Comparison of ENCODE assay signal across 17 cellular contexts in the genomic region with DNA sequence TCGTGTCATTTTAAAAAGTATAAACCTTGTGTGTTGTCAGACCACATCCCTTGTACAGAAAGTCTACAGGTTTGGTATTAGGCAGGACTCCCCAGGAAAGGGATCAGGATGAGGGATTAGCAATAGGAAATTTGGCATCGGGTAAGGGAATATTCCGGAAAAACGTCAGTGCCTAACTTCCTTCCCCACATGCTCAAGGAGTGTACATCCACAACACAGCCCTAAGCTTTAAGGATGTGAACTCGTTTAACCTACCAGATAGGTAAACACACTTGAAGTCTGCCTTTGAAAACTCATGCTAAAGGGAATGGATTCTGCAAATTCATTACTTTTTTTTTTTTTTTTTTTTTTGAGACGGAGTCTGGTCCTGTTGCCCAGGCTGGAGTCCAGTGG.
DNase-seq lines count a peak whose midpoint lies in the region; ATAC-seq, FAIRE-seq and TF ChIP-seq lines count a peak whose summit lies in the region.
"Had no signal": no experiment of that assay in that cellular context is flagged by ENCODE, and none has a peak within 500 bp of the region (broad histone marks: within the 10 kb centered on the region; RNA-seq: fewer than 3 reads in every experiment).

No MANE protein-coding gene starts in this region.

- ATAC-seq in A549 (peak; percentile 57 to 74), heart left ventricle (peak; percentile 62 to 94 (median 74)), GM21529 (IDR thresholded peaks at IDR 0.05; ENCODE audit: unreplicated experiment) (no peak)

- no peak for FAIRE-seq in A549 (lab: Jason Lieb, UNC)
- FAIRE-seq: GM19239 had no signal

- POLR2A ChIA-PET in A549 (lab: Yijun Ruan, JAX) = interaction anchor here (0.6 to 1.7 kb wide), 8 partner anchors 13 to 195 kb away, joined by 3 to 8 read pairs (median 4); a partner anchor contains a TSS
- POLR2A ChIA-PET in HEK293T (lab: Yijun Ruan, JAX) = interaction anchor here (1.1 kb wide), 2 partner anchors 33 to 397 kb away, joined by 3 to 4 read pairs; no protein-coding TSS in a partner anchor

- TF ChIP-seq CTCF in A549 (IDR thresholded peaks at IDR 0.05) (no peak), heart left ventricle (IDR thresholded peaks at IDR 0.05) (no peak), neural progenitor cell (IDR thresholded peaks at IDR 0.05) (no peak)

- H3K27me3 Mint-ChIP-seq in neural progenitor cell (ENCODE audit: insufficient read depth, low read depth) = peaks cover 12% of the 10 kb centered on the region

- no peaks in the 10 kb centered on the region for H3K79me2 ChIP-seq in neural progenitor cell (ENCODE audit: low read depth)

- TF ChIP-seq POLR2A in A549 (IDR thresholded peaks at IDR 0.05; ENCODE audit: low read length) = no peak
- no peak for TF ChIP-seq POLR2A in heart left ventricle (IDR thresholded peaks at IDR 0.05)

- H3K36me3 ChIP-seq in SJSA1 (no peaks in the 10 kb centered on the region), heart left ventricle (no peaks in the 10 kb centered on the region), neural progenitor cell (no peaks in the 10 kb centered on the region)
- H3K36me3 ChIP-seq: ovary, spleen had no signal

- DNase-seq in A549 (ENCODE audit: low read depth in 1 of 2, low spot score in 1 of 2) (peak in 1 of 2 experiments; percentile 93), SJSA1 (ENCODE audit: low read depth in 1 of 2, low spot score in 2 of 2) (no peak), heart left ventricle (peak in 2 of 5 donors; percentile 35 to 42), neural progenitor cell (ENCODE audit: low spot score) (no peak), HEK293T (ENCODE audit: extremely low spot score) (no peak), NCI-H1436 treated with DMSO at 0.1 percent for 48 hours (lab: John Stamatoyannopoulos, UW) (no peak), kidney glomerular epithelial cell (lab: John Stamatoyannopoulos, UW) (no peak)
- DNase-seq: activated naive CD4-positive, alpha-beta T cell treated with anti-CD3 and anti-CD28 coated beads, Interleukin-2, amount 50 U/mL, for 16 hours; activated T-cell treated with anti-CD3 and anti-CD28 coated beads for 4 hours; islet precursor cell; NCI-H1417 treated with DMSO at 0.1 percent for 48 hours; NCI-H2227 treated with DMSO at 0.1 percent for 48 hours; RPMI8226; spleen had no signal

- H2AFZ ChIP-seq in neural progenitor cell (replicated peaks) = no peak overlapping the region

- H3K4me3 Mint-ChIP-seq in neural progenitor cell = no peak overlapping the region

- H3K27ac Mint-ChIP-seq in neural progenitor cell = peak overlapping the region; percentile 50

- H3K4me2 ChIP-seq in A549 = peak overlapping the region; percentile 61
- no peak overlapping the region for H3K4me2 ChIP-seq in neural progenitor cell

- TF ChIP-seq EP300 in A549 (IDR thresholded peaks at IDR 0.05) = peak in 1 of 2 experiments; percentile 30; a peak in 1 of 5 replicates

- no peak overlapping the region for H3K4me3 ChIP-seq in A549
- H3K4me3 ChIP-seq in SJSA1 = no peak overlapping the region
- no peak overlapping the region for H3K4me3 ChIP-seq in heart left ventricle
- H3K4me3 ChIP-seq in neural progenitor cell = no peak overlapping the region
- H3K4me3 ChIP-seq: ovary, spleen had no signal

- no peaks in the 10 kb centered on the region for H3K36me3 Mint-ChIP-seq in neural progenitor cell

- H3K9ac ChIP-seq in neural progenitor cell = no peak overlapping the region

- peak overlapping the region; percentile 95 to 96 for H3K27ac ChIP-seq in A549
- peak overlapping the region; percentile 37; the same call in 1 of the 2 replicates for H3K27ac ChIP-seq in SJSA1
- peak overlapping the region in 10 of 12 donors; percentile 37 to 85 (median 67) for H3K27ac ChIP-seq in heart left ventricle
- H3K27ac ChIP-seq in neural progenitor cell = no peak overlapping the region
- H3K27ac ChIP-seq: ovary, spleen had no signal

- no peaks in the 10 kb centered on the region for H3K9me3 Mint-ChIP-seq in neural progenitor cell

- H3F3A ChIP-seq in neural progenitor cell (ENCODE audit: low read depth) = peaks cover 13% of the 10 kb centered on the region

- H4K20me1 ChIP-seq in neural progenitor cell (ENCODE audit: low read depth) = no peaks in the 10 kb centered on the region

- H3K4me1 ChIP-seq in A549 = peaks cover 69% of the 10 kb centered on the region
- peaks cover 35% of the 10 kb centered on the region for H3K4me1 ChIP-seq in SJSA1 (replicated peaks)
- peaks cover 0 to 27% (median 9%) of the 10 kb centered on the region in 12 donors for H3K4me1 ChIP-seq in heart left ventricle
- no peaks in the 10 kb centered on the region for H3K4me1 ChIP-seq in neural progenitor cell

- intact Hi-C loops in heart left ventricle (cut with DNase I) = loop anchor here in 2 of 10 donors (2.0 to 10.0 kb wide), 2 partner anchors 46 to 164 kb away; no protein-coding TSS in a partner anchor

- WGBS in A549 (ENCODE audit: missing lambda C conversion rate) = 11% methylated on average over 6 of the region's 6 CpGs
- 53 to 69% (median 63%) methylated on average over 6 of the region's 6 CpGs for WGBS in heart left ventricle, 4 donors

- CTCF ChIA-PET in A549 (lab: Yijun Ruan, JAX) = interaction anchor here (1.1 to 2.5 kb wide), 3 partner anchors 20 to 196 kb away, joined by 3 to 11 read pairs (median 3); no protein-coding TSS in a partner anchor
- CTCF ChIA-PET in HEK293T (lab: Yijun Ruan, JAX) = no interaction called here

- no peak; a peak in 1 of 5 replicates for TF ChIP-seq RAD21 in A549 (conservative IDR thresholded peaks at IDR 0.05 in 1 of 2, IDR thresholded peaks at IDR 0.05 in 1 of 2)

- no peaks in the 10 kb centered on the region for H3K27me3 ChIP-seq in SJSA1 (replicated peaks)
- no peaks in the 10 kb centered on the region for H3K27me3 ChIP-seq in heart left ventricle
- no peaks in the 10 kb centered on the region for H3K27me3 ChIP-seq in neural progenitor cell
- H3K27me3 ChIP-seq: ovary, spleen had no signal

- H3K9me3 ChIP-seq in A549 (no peaks in the 10 kb centered on the region), SJSA1 (replicated peaks) (0 out of 2 replicates have a peak, but pooled peaks cover 3% of the 10 kb centered on the region), heart left ventricle (no peaks in the 10 kb centered on the region), neural progenitor cell (ENCODE audit: low read depth) (no peaks in the 10 kb centered on the region)
- H3K9me3 ChIP-seq: ovary, spleen had no signal

- H3K4me1 Mint-ChIP-seq in neural progenitor cell = peaks cover 26% of the 10 kb centered on the region

TF ChIP-seq in A549, 52 proteins besides CTCF, POLR2A, EP300 and RAD21 (continues in another document):
- TF ChIP-seq, protein P1, sequence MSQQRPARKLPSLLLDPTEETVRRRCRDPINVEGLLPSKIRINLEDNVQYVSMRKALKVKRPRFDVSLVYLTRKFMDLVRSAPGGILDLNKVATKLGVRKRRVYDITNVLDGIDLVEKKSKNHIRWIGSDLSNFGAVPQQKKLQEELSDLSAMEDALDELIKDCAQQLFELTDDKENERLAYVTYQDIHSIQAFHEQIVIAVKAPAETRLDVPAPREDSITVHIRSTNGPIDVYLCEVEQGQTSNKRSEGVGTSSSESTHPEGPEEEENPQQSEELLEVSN (IDR thresholded peaks at IDR 0.05; ENCODE audit: borderline replicate concordance, low read depth) = peak; percentile 51; the same call in 1 of the 2 replicates
- TF ChIP-seq RFX5 (IDR thresholded peaks at IDR 0.05) (no peak), CBX8 (IDR thresholded peaks at IDR 0.05) (no peak), ZC3H11A (IDR thresholded peaks at IDR 0.05) (no peak), FOSL2 (IDR thresholded peaks at IDR 0.05) (no peak), FOSL2 (CRISPR knock-in tag; IDR thresholded peaks at IDR 0.05) (peak; percentile 38), GATA3 (IDR thresholded peaks at IDR 0.05; ENCODE audit: borderline replicate concordance) (peak; percentile 30; the same call in 1 of the 2 replicates), ZFP36 (IDR thresholded peaks at IDR 0.05; ENCODE audit: borderline replicate concordance, partially characterized antibody) (no peak)
- TF ChIP-seq, protein P2, sequence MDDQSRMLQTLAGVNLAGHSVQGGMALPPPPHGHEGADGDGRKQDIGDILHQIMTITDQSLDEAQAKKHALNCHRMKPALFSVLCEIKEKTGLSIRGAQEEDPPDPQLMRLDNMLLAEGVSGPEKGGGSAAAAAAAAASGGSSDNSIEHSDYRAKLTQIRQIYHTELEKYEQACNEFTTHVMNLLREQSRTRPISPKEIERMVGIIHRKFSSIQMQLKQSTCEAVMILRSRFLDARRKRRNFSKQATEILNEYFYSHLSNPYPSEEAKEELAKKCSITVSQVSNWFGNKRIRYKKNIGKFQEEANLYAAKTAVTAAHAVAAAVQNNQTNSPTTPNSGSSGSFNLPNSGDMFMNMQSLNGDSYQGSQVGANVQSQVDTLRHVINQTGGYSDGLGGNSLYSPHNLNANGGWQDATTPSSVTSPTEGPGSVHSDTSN (IDR thresholded peaks at IDR 0.05) = no peak

TF ChIP-seq in HEK293T, 16 proteins besides CTCF, POLR2A, EP300 and RAD21:
- TF ChIP-seq FOXA1 (IDR thresholded peaks at IDR 0.05) = no peak
- TF ChIP-seq BHLHE40 (IDR thresholded peaks at IDR 0.05; ENCODE audit: borderline replicate concordance) = no peak
- no peak for TF ChIP-seq ZNF384 (IDR thresholded peaks at IDR 0.05)
- no peak for TF ChIP-seq SP1 (IDR thresholded peaks at IDR 0.05)
- no peak for TF ChIP-seq LEF1 (IDR thresholded peaks at IDR 0.05; ENCODE audit: borderline replicate concordance)
- no peak for TF ChIP-seq SUZ12 (IDR thresholded peaks at IDR 0.05)
- no peak for TF ChIP-seq ELF4 (IDR thresholded peaks at IDR 0.05)
- TF ChIP-seq NFRKB (IDR thresholded peaks at IDR 0.05) = no peak
- no peak for TF ChIP-seq CTBP1 (IDR thresholded peaks at IDR 0.05; ENCODE audit: borderline replicate concordance)
- TF ChIP-seq HDGF (IDR thresholded peaks at IDR 0.05; ENCODE audit: borderline replicate concordance) = no peak
- no peak for TF ChIP-seq FOXK2 (IDR thresholded peaks at IDR 0.05)
- TF ChIP-seq TARDBP (IDR thresholded peaks at IDR 0.05) = no peak
- no peak for TF ChIP-seq L3MBTL2 (conservative IDR thresholded peaks at IDR 0.05)
- TF ChIP-seq FOXM1 (IDR thresholded peaks at IDR 0.05; ENCODE audit: borderline replicate concordance) = no peak
